1 cellular context compared by ENCODE assay signal in genomic region chr19:6501740-6502648, GRCh38.
TF ChIP-seq lines count a peak whose summit lies in the region.

Gene TUBB4A, minus strand, starts transcription at chr19:6502309. Its CDS starts 97 bp downstream, at chr19:6502212.

TF ChIP-seq in K562, 482 proteins besides CTCF, POLR2A, EP300 and RAD21 (continued from another document):
- TF ChIP-seq E2F6 (IDR thresholded peaks at IDR 0.05; ENCODE audit: borderline replicate concordance in 1 of 2, extremely low read depth in 1 of 2, insufficient read depth in 1 of 2, insufficient read length in 1 of 2, low read depth in 1 of 2, low read length in 1 of 2, poor library complexity in 1 of 2, severe bottlenecking in 1 of 2) (peak in 1 of 2 experiments; percentile 54), FOXO4 (CRISPR knock-in tag; IDR thresholded peaks at IDR 0.05) (no peak), ZNF584 (CRISPR knock-in tag; IDR thresholded peaks at IDR 0.05; ENCODE audit: low read depth) (no peak), MAFG (tag; conservative IDR thresholded peaks at IDR 0.05) (no peak), CEBPG (CRISPR knock-in tag; IDR thresholded peaks at IDR 0.05) (no peak), CEBPG (tag; conservative IDR thresholded peaks at IDR 0.05 in 1 of 2, IDR thresholded peaks at IDR 0.05 in 1 of 2) (no peak), NBN (IDR thresholded peaks at IDR 0.05; ENCODE audit: low read depth) (no peak), LARP7 (IDR thresholded peaks at IDR 0.05) (no peak), PYGO2 (tag; IDR thresholded peaks at IDR 0.05) (no peak), RBM14 (IDR thresholded peaks at IDR 0.05; ENCODE audit: borderline replicate concordance, insufficient read depth, low read depth, low read length) (no peak), CAMTA2 (CRISPR knock-in tag; conservative IDR thresholded peaks at IDR 0.05) (no peak), HMG20A (CRISPR knock-in tag; conservative IDR thresholded peaks at IDR 0.05) (no peak), ZNF445 (CRISPR knock-in tag; IDR thresholded peaks at IDR 0.05; ENCODE audit: low read depth) (no peak), ZNF311 (CRISPR knock-in tag; IDR thresholded peaks at IDR 0.05) (no peak), PTRF (tag; IDR thresholded peaks at IDR 0.05) (no peak), HNRNPUL1 (IDR thresholded peaks at IDR 0.05; ENCODE audit: low read length) (no peak), PHF8 (IDR thresholded peaks at IDR 0.05; ENCODE audit: borderline replicate concordance, low read length) (peak; percentile 22; the same call in 1 of the 2 replicates), HOXB6 (CRISPR knock-in tag; IDR thresholded peaks at IDR 0.05; ENCODE audit: borderline replicate concordance) (no peak), FOXK1 (CRISPR knock-in tag; IDR thresholded peaks at IDR 0.05; ENCODE audit: borderline replicate concordance) (no peak), NFE2L1 (tag; IDR thresholded peaks at IDR 0.05; ENCODE audit: borderline replicate concordance, low read depth) (no peak), SMC3 (conservative IDR thresholded peaks at IDR 0.05; ENCODE audit: insufficient read depth, low read depth, low read length) (no peak), ZNF121 (CRISPR knock-in tag; conservative IDR thresholded peaks at IDR 0.05) (no peak), ZNF280B (CRISPR knock-in tag; IDR thresholded peaks at IDR 0.05) (no peak), CTBP1 (IDR thresholded peaks at IDR 0.05; ENCODE audit: borderline replicate concordance) (peak; percentile 24; the same call in 1 of the 2 replicates), NFE2 (IDR thresholded peaks at IDR 0.05; ENCODE audit: low read depth) (no peak), UBTF (IDR thresholded peaks at IDR 0.05; ENCODE audit: borderline replicate concordance in 1 of 2, low read depth in 2 of 2, low read length in 2 of 2) (peak; percentile 43 to 74; a peak in 1 of 4 replicates), FIP1L1 (IDR thresholded peaks at IDR 0.05; ENCODE audit: low read depth, low read length, poor library complexity, severe bottlenecking) (peak; percentile 52), VEZF1 (CRISPR knock-in tag; IDR thresholded peaks at IDR 0.05) (peak; percentile 69), ZNF561 (CRISPR knock-in tag; conservative IDR thresholded peaks at IDR 0.05) (no peak), CREB1 (IDR thresholded peaks at IDR 0.05) (no peak), CREB1 (CRISPR knock-in tag; IDR thresholded peaks at IDR 0.05) (peak; percentile 37; the same call in 1 of the 2 replicates), BACH1 (tag; IDR thresholded peaks at IDR 0.05) (no peak), SRSF9 (IDR thresholded peaks at IDR 0.05; ENCODE audit: borderline replicate concordance, low read depth, low read length) (no peak), LCOR (CRISPR knock-in tag; IDR thresholded peaks at IDR 0.05) (no peak), ARHGAP35 (IDR thresholded peaks at IDR 0.05; ENCODE audit: partially characterized antibody) (no peak), POLR2G (IDR thresholded peaks at IDR 0.05; ENCODE audit: low read depth, low read length) (peak; percentile 37; the same call in 1 of the 2 replicates), PPARD (CRISPR knock-in tag; IDR thresholded peaks at IDR 0.05) (no peak), EGR1 (conservative IDR thresholded peaks at IDR 0.05) (no peak), FUS (optimal IDR thresholded peaks at IDR 0.05; ENCODE audit: low read depth, low read length) (no peak), SP1 (CRISPR knock-in tag; IDR thresholded peaks at IDR 0.05) (no peak), E2F3 (CRISPR knock-in tag; IDR thresholded peaks at IDR 0.05) (no peak), ZC3H11A (IDR thresholded peaks at IDR 0.05; ENCODE audit: low read depth, low read length) (no peak), ZBTB8A (IDR thresholded peaks at IDR 0.05; ENCODE audit: partially characterized antibody) (no peak), ARID4B (CRISPR knock-in tag; IDR thresholded peaks at IDR 0.05) (no peak), CREM (IDR thresholded peaks at IDR 0.05; ENCODE audit: low read depth) (peak; percentile 35; the same call in 1 of the 2 replicates)
